20 cellular contexts compared by ENCODE assay signal in the genomic region with DNA sequence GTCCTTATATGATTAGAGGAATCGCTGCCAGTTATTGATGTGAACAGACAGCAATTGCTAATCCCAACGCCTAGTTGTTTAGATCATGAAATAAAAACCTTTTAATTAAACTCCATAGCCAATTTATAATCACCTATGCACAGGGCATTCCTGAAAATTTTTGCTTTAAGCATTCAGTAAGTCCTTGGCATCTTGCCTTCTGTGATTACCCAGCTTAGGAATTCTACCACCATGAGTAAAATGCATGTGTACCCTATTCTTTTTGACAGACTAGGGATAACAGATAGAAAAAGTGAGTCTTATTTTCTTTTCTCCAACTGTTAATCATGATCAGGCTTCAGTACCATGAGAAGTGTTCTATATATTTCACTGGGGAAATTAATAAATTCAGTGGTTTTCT.
DNase-seq lines count a peak whose midpoint lies in the region; TF ChIP-seq lines count a peak whose summit lies in the region.
"Had no signal": no experiment of that assay in that cellular context is flagged by ENCODE, and none has a peak within 500 bp of the region (broad histone marks: within the 10 kb centered on the region; RNA-seq: fewer than 3 reads in every experiment).

No MANE protein-coding gene starts in this region.

- no peak for TF ChIP-seq CTCF in fibroblast of mammary gland (conservative IDR thresholded peaks at IDR 0.05; ENCODE audit: control insufficient read depth, insufficient read depth, low read depth, low read length)

- H3F3A ChIP-seq in GM23248 (ENCODE audit: insufficient read depth): no peaks in the 10 kb centered on the region

- H3K4me1 ChIP-seq in GM23248 (ENCODE audit: insufficient read depth): peaks cover 6% of the 10 kb centered on the region
- H3K4me1 ChIP-seq: BLaER1, SJSA1 had no signal

- H3K27ac ChIP-seq in GM23248: no peak overlapping the region
- H3K27ac ChIP-seq: BLaER1, SJSA1 had no signal

- H3K9me3 ChIP-seq in GM23248 (ENCODE audit: low read depth): no peaks in the 10 kb centered on the region
- H3K9me3 ChIP-seq: SJSA1 had no signal

- no peaks in the 10 kb centered on the region for H3K79me2 ChIP-seq in GM23248 (ENCODE audit: insufficient read depth)

- in situ Hi-C loops in GM23248 (cut with MboI): no loop called here

- no peaks in the 10 kb centered on the region for H3K27me3 ChIP-seq in GM23248 (replicated peaks; ENCODE audit: insufficient read depth)
- H3K27me3 ChIP-seq: SJSA1 had no signal

- no peaks in the 10 kb centered on the region for H4K20me1 ChIP-seq in GM23248 (ENCODE audit: insufficient read depth)
- H4K20me1 ChIP-seq: BLaER1 had no signal

- H2AFZ ChIP-seq in GM23248: no peak overlapping the region

- H3K9me2 ChIP-seq in GM23248 (ENCODE audit: insufficient read depth): no peaks in the 10 kb centered on the region

- 21 to 22% methylated on average over 2 of the region's 2 CpGs for WGBS in GM23248 (ENCODE audit: low coverage in 1 of 2, low lambda C conversion rate in 2 of 2, missing lambda C conversion rate in 2 of 2), 2 experiments

- no peak overlapping the region for H3K4me3 ChIP-seq in GM23248
- no peak overlapping the region for H3K4me3 ChIP-seq in fibroblast of mammary gland (ENCODE audit: control insufficient read depth, low read depth, low read length)
- H3K4me3 ChIP-seq: BLaER1, SJSA1 had no signal

- H3K9ac ChIP-seq in GM23248: no peak overlapping the region
- H3K9ac ChIP-seq: BLaER1 had no signal

- DNase-seq in A172 (ENCODE audit: low spot score) (peak; percentile 0), GM23248 (peak; percentile 36), amniotic stem cell (lab: John Stamatoyannopoulos, UW) (peak; percentile 5), fibroblast of mammary gland (ENCODE audit: low read depth) (peak; percentile 5), NCI-H2196 (lab: John Stamatoyannopoulos, UW; ENCODE audit: unreplicated experiment) (no peak), NCI-H446 treated with DMSO at 0.1 percent for 48 hours (lab: John Stamatoyannopoulos, UW) (no peak), nucleus accumbens (lab: John Stamatoyannopoulos, UW) (no peak), NCI-H2196 treated with DMSO at 0.1 percent for 48 hours (lab: John Stamatoyannopoulos, UW; ENCODE audit: unreplicated experiment) (no peak)
- DNase-seq: CD4-positive, alpha-beta memory T cell; DMS153; Karpas-422; MM.1S; NCI-H1092; NCI-H1436 treated with DMSO at 0.1 percent for 48 hours; NCI-H2029; NCI-H446; NCI-H69; OCI-M1 had no signal

- H3K4me2 ChIP-seq in GM23248 (ENCODE audit: unreplicated experiment): no peak overlapping the region
- H3K4me2 ChIP-seq: BLaER1 had no signal

- no peaks in the 10 kb centered on the region for H3K36me3 ChIP-seq in GM23248 (ENCODE audit: low read depth)
- H3K36me3 ChIP-seq: BLaER1, SJSA1 had no signal

Comparison
In these comparisons a context has a peak if more than half of its experiments do, and no peak if none do; other contexts are left out.
1. DNase-seq: peak in A172 (single experiment), GM23248 (single experiment), amniotic stem cell (single experiment) and fibroblast of mammary gland (single experiment); none in NCI-H2196 (single experiment), NCI-H446 treated with DMSO at 0.1 percent for 48 hours (single experiment), nucleus accumbens (0 of 56) and NCI-H2196 treated with DMSO at 0.1 percent for 48 hours (single experiment).